In genomic region chrX:108270739-108271396, GRCh38 we compare ENCODE assay signal across 13 cellular contexts.
DNase-seq lines count a peak whose midpoint lies in the region; ATAC-seq, FAIRE-seq and TF ChIP-seq lines count a peak whose summit lies in the region.
"Had no signal": no experiment of that assay in that cellular context is flagged by ENCODE, and none has a peak within 500 bp of the region (broad histone marks: within the 10 kb centered on the region; RNA-seq: fewer than 3 reads in every experiment).

No MANE protein-coding gene starts in this region.

- H3K4ac ChIP-seq in IMR-90 (ENCODE audit: low read depth, low read length) = peak overlapping the region; percentile 49; the same call in 1 of the 2 replicates
- no peak overlapping the region for H3K4ac ChIP-seq in neuronal stem cell (ENCODE audit: low read length)

- dilution Hi-C loops in IMR-90 (cut with HindIII; ENCODE audit: low sequenced_read_pairs, unreplicated experiment) = no loop called here

- peak overlapping the region; percentile 12; the same call in 1 of the 2 replicates for H3K14ac ChIP-seq in IMR-90 (replicated peaks; ENCODE audit: low read depth, low read length)
- no peak overlapping the region for H3K14ac ChIP-seq in neuronal stem cell (ENCODE audit: low read length)

- H3K23ac ChIP-seq in IMR-90 (ENCODE audit: low read depth, low read length) = no peak overlapping the region
- H3K23ac ChIP-seq in neuronal stem cell (ENCODE audit: low read depth, low read length, poor library complexity) = no peak overlapping the region

- H2BK120ac ChIP-seq in IMR-90 (ENCODE audit: low read depth, low read length) = peak overlapping the region; percentile 75
- H2BK120ac ChIP-seq in neuronal stem cell (ENCODE audit: low read depth, low read length) = no peak overlapping the region

- H3K27me3 ChIP-seq in IMR-90 (ENCODE audit: control insufficient read depth, insufficient read depth, low read length) = peaks cover 2% of the 10 kb centered on the region
- peaks cover 17% of the 10 kb centered on the region for H3K27me3 ChIP-seq in adipocyte (replicated peaks; ENCODE audit: control insufficient read depth, insufficient read depth, low read length)
- H3K27me3 ChIP-seq in muscle layer of duodenum (ENCODE audit: low read depth, low read length) = no peaks in the 10 kb centered on the region
- H3K27me3 ChIP-seq in neuronal stem cell (ENCODE audit: control insufficient read depth in 3 of 3, insufficient read depth in 3 of 3, low read depth in 1 of 3, low read length in 3 of 3) = no peaks in the 10 kb centered on the region
- H3K27me3 ChIP-seq: esophagus squamous epithelium had no signal

- H4K5ac ChIP-seq in IMR-90 (ENCODE audit: low read depth, low read length) = peak overlapping the region; percentile 70; the same call in 1 of the 2 replicates

- H3K9me3 ChIP-seq in IMR-90 (ENCODE audit: control insufficient read depth, insufficient read depth, low read length) (no peaks in the 10 kb centered on the region), adipocyte (ENCODE audit: control insufficient read depth, low read length) (peaks cover 13% of the 10 kb centered on the region), muscle layer of duodenum (ENCODE audit: control insufficient read depth in 1 of 2, low read length in 2 of 2) (no peaks in the 10 kb centered on the region), neuronal stem cell (replicated peaks in 1 of 2; ENCODE audit: control insufficient read depth in 2 of 2, insufficient read depth in 1 of 2, low read depth in 1 of 2, low read length in 2 of 2) (peaks cover 0 to 2% of the 10 kb centered on the region in 2 donors)
- H3K9me3 ChIP-seq: esophagus squamous epithelium had no signal

- FAIRE-seq in GM18507 (lab: Jason Lieb, UNC) = peak; percentile 68

- BruUV-seq in IMR-90 (replicated peaks; lab: Mats Ljungman, UMichigan) = no TSS peak

- peak overlapping the region; percentile 96; the same call in 1 of the 2 replicates for H3K27ac ChIP-seq in IMR-90 (ENCODE audit: insufficient read depth, low read length)
- H3K27ac ChIP-seq in muscle layer of duodenum (ENCODE audit: low read length) = peak overlapping the region; percentile 49
- no peak overlapping the region for H3K27ac ChIP-seq in neuronal stem cell (replicated peaks; ENCODE audit: low read length)
- H3K27ac ChIP-seq: WERI-Rb-1 had no signal

- H3K4me3 ChIP-seq in IMR-90 (ENCODE audit: insufficient read depth, low read depth, low read length) = no peak overlapping the region
- H3K4me3 ChIP-seq in adipocyte (ENCODE audit: low read length) = no peak overlapping the region
- H3K4me3 ChIP-seq in muscle layer of duodenum (ENCODE audit: low read depth in 1 of 2, low read length in 2 of 2) = no peak overlapping the region
- no peak overlapping the region for H3K4me3 ChIP-seq in neuronal stem cell (ENCODE audit: low read length in 2 of 2)
- H3K4me3 ChIP-seq: esophagus squamous epithelium had no signal

- H2AK5ac ChIP-seq in IMR-90 (ENCODE audit: low read depth, low read length) (no peak overlapping the region), neuronal stem cell (ENCODE audit: low read depth, low read length) (no peak overlapping the region)

- no peak overlapping the region for H2BK12ac ChIP-seq in neuronal stem cell (ENCODE audit: low read length)

- H3K9me1 ChIP-seq in IMR-90 (ENCODE audit: insufficient read depth, low read length) = no peaks in the 10 kb centered on the region; the same call in 1 of the 2 replicates

- TF ChIP-seq CTCF in IMR-90 (conservative IDR thresholded peaks at IDR 0.05; ENCODE audit: low read depth, low read length) = no peak

- no peak for DNase-seq in GM18507 (ENCODE audit: extremely low spot score, insufficient read length, low read depth)
- DNase-seq in IMR-90 = peak; percentile 12
- peak; percentile 4 for DNase-seq in adipocyte (ENCODE audit: low read depth)
- DNase-seq in stimulated activated CD8-positive, alpha-beta memory T cell treated with anti-CD3 and anti-CD28 coated beads, Interleukin-4, amount 100 ng/mL, for 48 hours = no peak
- no peak for DNase-seq in neuronal stem cell (ENCODE audit: low spot score)
- DNase-seq: activated naive CD4-positive, alpha-beta T cell treated with anti-CD3 and anti-CD28 coated beads, Interleukin-2, amount 50 U/mL, for 16 hours; esophagus squamous epithelium; naive B cell; stimulated activated CD4-positive, alpha-beta T cell treated with anti-CD3 and anti-CD28 coated beads, Interleukin-4, amount 100 ng/mL, for 1 hour; WERI-Rb-1 had no signal

- no peaks in the 10 kb centered on the region for H3K79me1 ChIP-seq in IMR-90 (ENCODE audit: low read depth in 1 of 2, low read length in 2 of 2)
- no peaks in the 10 kb centered on the region for H3K79me1 ChIP-seq in neuronal stem cell (ENCODE audit: low read depth, low read length)

- H2AFZ ChIP-seq in IMR-90 (replicated peaks; ENCODE audit: low read length, poor library complexity) (no peak overlapping the region), neuronal stem cell (ENCODE audit: low read length) (no peak overlapping the region)

- TF ChIP-seq POLR2A in IMR-90 (IDR thresholded peaks at IDR 0.05; ENCODE audit: low read depth, low read length) = no peak

- peak overlapping the region; percentile 19; the same call in 1 of the 3 replicates for H2BK15ac ChIP-seq in IMR-90 (ENCODE audit: low read depth, low read length)
- H2BK15ac ChIP-seq in neuronal stem cell (ENCODE audit: low read length) = no peak overlapping the region

- H3K56ac ChIP-seq in IMR-90 (ENCODE audit: extremely low read depth, insufficient read depth, low read length) = no peak overlapping the region

- H4K8ac ChIP-seq in IMR-90 (ENCODE audit: low read depth in 2 of 2, low read length in 2 of 2) (peak overlapping the region in 1 of 2 experiments; percentile 18; a peak in 2 of 4 replicates), neuronal stem cell (ENCODE audit: low read depth, low read length) (no peak overlapping the region)

- H2BK20ac ChIP-seq in IMR-90 (ENCODE audit: low read depth, low read length) = no peak overlapping the region

- no CpG with 5 or more reads among the region's 6 CpGs for WGBS in IMR-90 (ENCODE audit: extremely low coverage in 2 of 2, insufficient read length in 1 of 2), 2 experiments
- no CpG with 5 or more reads among the region's 6 CpGs for WGBS in neuronal stem cell (ENCODE audit: extremely low coverage in 2 of 2, insufficient read length in 2 of 2, insufficient replicate concordance in 1 of 2), 2 donors

- TF ChIP-seq RAD21 in IMR-90 (IDR thresholded peaks at IDR 0.05; ENCODE audit: low read length) = no peak

- H3K4me2 ChIP-seq in IMR-90 (ENCODE audit: low read depth, low read length) (no peak overlapping the region), neuronal stem cell (ENCODE audit: insufficient read depth, low read length, poor library complexity, severe bottlenecking) (no peak overlapping the region)

- H3K36me3 ChIP-seq in IMR-90 (ENCODE audit: control insufficient read depth, insufficient read depth, low read length) (no peaks in the 10 kb centered on the region), adipocyte (ENCODE audit: control insufficient read depth, insufficient read depth, low read length, severe bottlenecking) (no peaks in the 10 kb centered on the region), muscle layer of duodenum (ENCODE audit: control insufficient read depth in 1 of 2, insufficient read depth in 2 of 2, low read length in 2 of 2) (no peaks in the 10 kb centered on the region), neuronal stem cell (replicated peaks in 1 of 2; ENCODE audit: control insufficient read depth in 2 of 2, insufficient read depth in 2 of 2, low read length in 2 of 2) (no peaks in the 10 kb centered on the region)
- H3K36me3 ChIP-seq: esophagus squamous epithelium, WERI-Rb-1 had no signal

- H4K20me1 ChIP-seq in IMR-90 (ENCODE audit: insufficient read depth, low read length) = no peaks in the 10 kb centered on the region

- CTCF ChIA-PET in IMR-90 (lab: Yijun Ruan, JAX) = interaction anchor here (1.1 kb wide), 1 partner anchor 31 kb away, joined by 3 read pairs; no protein-coding TSS in a partner anchor

- in situ Hi-C loops in IMR-90 (cut with MboI; ENCODE audit: low sequenced_read_pairs) = no loop called here

- intact Hi-C loops in IMR-90 (cut with micrococcal nuclease) = no loop called here

- H2BK5ac ChIP-seq in IMR-90 (ENCODE audit: low read depth, low read length, poor library complexity, severe bottlenecking) (peak overlapping the region; percentile 43), neuronal stem cell (ENCODE audit: low read length) (no peak overlapping the region)

- POLR2A ChIA-PET in IMR-90 (lab: Charles Lee; ENCODE audit: unreplicated experiment) = interaction anchor here (1.0 kb wide), 1 partner anchor 15 kb away, joined by 3 read pairs; no protein-coding TSS in a partner anchor

- H3K9ac ChIP-seq in IMR-90 (ENCODE audit: low read depth, low read length) = no peak overlapping the region
- no peak overlapping the region for H3K9ac ChIP-seq in adipocyte (ENCODE audit: low read length)
- no peak overlapping the region for H3K9ac ChIP-seq in neuronal stem cell (ENCODE audit: low read depth, low read length, poor library complexity)

- no peak overlapping the region for H2AK9ac ChIP-seq in IMR-90 (replicated peaks; ENCODE audit: low read depth, low read length, poor library complexity)

- H3K4me1 ChIP-seq in IMR-90 (ENCODE audit: control insufficient read depth, insufficient read depth, low read length) (peaks cover 6% of the 10 kb centered on the region), adipocyte (ENCODE audit: control insufficient read depth, insufficient read depth, low read length) (peaks cover under 1% of the 10 kb centered on the region), muscle layer of duodenum (ENCODE audit: control insufficient read depth in 1 of 2, insufficient read depth in 2 of 2, low read length in 2 of 2) (peaks cover 0 to 3% of the 10 kb centered on the region in 2 donors), neuronal stem cell (ENCODE audit: control insufficient read depth in 2 of 2, insufficient read depth in 1 of 2, low read depth in 1 of 2, low read length in 2 of 2) (peaks cover 0 to 2% of the 10 kb centered on the region in 2 donors)

- ATAC-seq in IMR-90 (ENCODE audit: low read depth) = peak; percentile 69
- no peak for ATAC-seq in GM19397 (IDR thresholded peaks at IDR 0.05; ENCODE audit: unreplicated experiment)
- ATAC-seq in HG03571 (IDR thresholded peaks at IDR 0.05; ENCODE audit: unreplicated experiment) = no peak

- H4K91ac ChIP-seq in IMR-90 (ENCODE audit: insufficient read depth, low read depth, low read length) (no peak overlapping the region), neuronal stem cell (ENCODE audit: low read depth, low read length, poor library complexity) (no peak overlapping the region)

- H3K18ac ChIP-seq in IMR-90 (ENCODE audit: low read depth, low read length) (peak overlapping the region; percentile 96), neuronal stem cell (ENCODE audit: low read length) (no peak overlapping the region)

TF ChIP-seq in IMR-90, 13 proteins besides CTCF, POLR2A, EP300 and RAD21 (continues in another document):
- no peak for TF ChIP-seq CEBPB (IDR thresholded peaks at IDR 0.05; ENCODE audit: low read depth, low read length)
- TF ChIP-seq NFE2L2 (IDR thresholded peaks at IDR 0.05; ENCODE audit: low read depth, low read length) = no peak
- TF ChIP-seq MAFK (IDR thresholded peaks at IDR 0.05; ENCODE audit: low read depth, low read length) = no peak
- no peak for TF ChIP-seq RFX5 (IDR thresholded peaks at IDR 0.05; ENCODE audit: low read depth, low read length)
- TF ChIP-seq FOS (IDR thresholded peaks at IDR 0.05; ENCODE audit: low read depth, low read length) = no peak
- TF ChIP-seq SMC3 (IDR thresholded peaks at IDR 0.05; ENCODE audit: low read depth, low read length) = no peak

Comparison
In these comparisons a context has a peak if more than half of its experiments do, and no peak if none do; other contexts are left out.
1. DNase-seq: peak in IMR-90 (single experiment) and adipocyte (single experiment); none in GM18507 (single experiment), stimulated activated CD8-positive, alpha-beta memory T cell treated with anti-CD3 and anti-CD28 coated beads, Interleukin-4, amount 100 ng/mL, for 48 hours (single experiment) and neuronal stem cell (single experiment).